In the genomic region with DNA sequence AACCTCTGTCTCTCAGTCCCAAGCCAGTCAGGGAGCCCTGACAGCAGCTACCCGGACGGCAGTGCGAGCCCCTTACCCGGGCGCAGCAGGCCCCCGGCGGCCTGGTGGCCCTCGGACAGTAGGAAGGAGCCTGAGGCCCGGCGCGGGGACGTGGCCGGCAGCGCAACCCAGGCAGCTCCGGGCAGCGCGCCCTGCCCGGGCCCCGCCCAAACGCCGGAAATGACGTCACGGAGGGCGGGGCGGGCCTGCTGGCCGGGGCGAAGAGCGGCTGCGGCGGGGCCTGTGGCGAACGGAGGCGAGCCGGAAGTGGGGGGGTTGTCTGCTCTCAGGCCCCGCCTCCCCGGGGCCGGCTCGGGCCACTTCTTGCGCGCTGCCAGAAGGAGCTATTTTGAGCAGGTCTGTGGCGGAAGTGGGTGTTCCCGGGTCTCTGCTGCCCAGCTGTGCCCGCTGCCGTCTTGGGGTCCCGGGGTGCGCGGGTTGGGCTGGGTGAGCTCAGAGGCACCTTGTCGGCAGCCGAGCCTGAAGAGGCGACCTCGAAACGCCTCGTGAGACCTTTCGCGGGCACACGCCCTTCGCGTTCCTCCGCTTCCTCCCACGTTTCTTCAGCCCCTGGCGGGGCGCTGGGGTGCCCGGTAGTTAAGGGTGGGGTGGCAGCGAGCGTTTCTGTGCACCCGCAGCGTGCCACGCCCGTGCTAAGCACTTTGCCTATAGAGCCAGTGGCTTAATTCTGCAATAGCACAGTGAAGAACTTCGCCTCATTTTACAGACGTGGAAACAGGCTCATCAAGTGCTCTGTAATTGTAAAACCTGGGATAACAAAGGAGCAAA, we compare ENCODE assay signal across 8 cellular contexts. TPM values are rescaled to one million over a fixed set of nuclear protein-coding genes. Genes with fewer than 3 reads are reported as not detected.
DNase-seq lines count a peak whose midpoint lies in the region; ATAC-seq and TF ChIP-seq lines count a peak whose summit lies in the region.

A gene (minus strand): TSS at position 193 of the 828 bp plus-strand sequence. CDS start 8,206 bp downstream, outside the sequence.

- peaks cover 6% of the 10 kb centered on the region; the same call in 1 of the 2 replicates for H3F3A ChIP-seq in GM23338 (replicated peaks; ENCODE audit: low read depth)

- H3K9me3 Mint-ChIP-seq in GM23338: no peaks in the 10 kb centered on the region
- no peaks in the 10 kb centered on the region for H3K9me3 Mint-ChIP-seq in activated T-helper 1 cell treated with anti-CD3 and anti-CD28 coated beads, Interleukin-12 subunit alpha, Interleukin-12 subunit beta, Interleukin-2, Interleukin-4 antibody, amounts not matched to agents 30 ng/mL and 10 ng/mL and 1 ng/mL, durations not matched to agents 14 hours and 24 hours and 36 hours
- peaks cover 0 to 4% (median 0%) of the 10 kb centered on the region in 11 donors for H3K9me3 Mint-ChIP-seq in naive thymus-derived CD4-positive, alpha-beta T cell
- H3K9me3 Mint-ChIP-seq in stimulated activated memory B cell treated with anti-CD40 and anti-IgM and Interleukin-4, amounts not matched to agents 10 μg/mL and 1 μg/mL and 100 μg/mL, for 72 hours: peaks cover 4% of the 10 kb centered on the region

- H3K27ac ChIP-seq in DND-41 (ENCODE audit: low read length) (peak within 1 kb of the TSS; percentile 94), GM23338 (ENCODE audit: low read depth) (peak within 1 kb of the TSS; percentile 90)
- H3K27ac ChIP-seq in naive thymus-derived CD4-positive, alpha-beta T cell (ENCODE audit: low read depth, low read length): peak within 1 kb of the TSS; percentile 94

- H3K4me1 Mint-ChIP-seq in GM23338: peaks cover 13% of the 10 kb centered on the region
- peaks cover 23% of the 10 kb centered on the region for H3K4me1 Mint-ChIP-seq in activated T-helper 1 cell treated with anti-CD3 and anti-CD28 coated beads, Interleukin-12 subunit alpha, Interleukin-12 subunit beta, Interleukin-2, Interleukin-4 antibody, amounts not matched to agents 30 ng/mL and 10 ng/mL and 1 ng/mL, durations not matched to agents 14 hours and 24 hours and 36 hours (ENCODE audit: low read depth)
- H3K4me1 Mint-ChIP-seq in naive thymus-derived CD4-positive, alpha-beta T cell: peaks cover 23 to 50% (median 44%) of the 10 kb centered on the region in 7 donors
- H3K4me1 Mint-ChIP-seq in stimulated activated memory B cell treated with anti-CD40 and anti-IgM and Interleukin-4, amounts not matched to agents 10 μg/mL and 1 μg/mL and 100 μg/mL, for 72 hours: peaks cover 64% of the 10 kb centered on the region

- H3K36me3 Mint-ChIP-seq in GM23338 (ENCODE audit: low read depth): peaks cover 13% of the 10 kb centered on the region; the same call in 2 of the 3 replicates
- peaks cover 3% of the 10 kb centered on the region for H3K36me3 Mint-ChIP-seq in activated T-helper 1 cell treated with anti-CD3 and anti-CD28 coated beads, Interleukin-12 subunit alpha, Interleukin-12 subunit beta, Interleukin-2, Interleukin-4 antibody, amounts not matched to agents 30 ng/mL and 10 ng/mL and 1 ng/mL, durations not matched to agents 14 hours and 24 hours and 36 hours (ENCODE audit: low read depth)
- peaks cover 0 to 14% (median 0%) of the 10 kb centered on the region in 5 donors for H3K36me3 Mint-ChIP-seq in naive thymus-derived CD4-positive, alpha-beta T cell
- peaks cover 23% of the 10 kb centered on the region for H3K36me3 Mint-ChIP-seq in stimulated activated memory B cell treated with anti-CD40 and anti-IgM and Interleukin-4, amounts not matched to agents 10 μg/mL and 1 μg/mL and 100 μg/mL, for 72 hours

- H3K36me3 ChIP-seq in DND-41 (ENCODE audit: insufficient read depth, low read length): peaks cover 11% of the 10 kb centered on the region
- H3K36me3 ChIP-seq in GM23338 (ENCODE audit: insufficient read depth): no peaks in the 10 kb centered on the region; the same call in 1 of the 2 replicates
- H3K36me3 ChIP-seq in naive thymus-derived CD4-positive, alpha-beta T cell (ENCODE audit: control insufficient read depth in 2 of 3, insufficient read depth in 3 of 3, low read length in 3 of 3): peaks cover 0 to 13% (median 0%) of the 10 kb centered on the region in 3 experiments

- peak within 1 kb of the TSS; percentile 99 for H3K27ac Mint-ChIP-seq in GM23338
- H3K27ac Mint-ChIP-seq in activated T-helper 1 cell treated with anti-CD3 and anti-CD28 coated beads, Interleukin-12 subunit alpha, Interleukin-12 subunit beta, Interleukin-2, Interleukin-4 antibody, amounts not matched to agents 30 ng/mL and 10 ng/mL and 1 ng/mL, durations not matched to agents 14 hours and 24 hours and 36 hours: peak within 1 kb of the TSS; percentile 93
- peak within 1 kb of the TSS; percentile 94 to 99 (median 96) for H3K27ac Mint-ChIP-seq in naive thymus-derived CD4-positive, alpha-beta T cell
- peak within 1 kb of the TSS; percentile 93 for H3K27ac Mint-ChIP-seq in stimulated activated memory B cell treated with anti-CD40 and anti-IgM and Interleukin-4, amounts not matched to agents 10 μg/mL and 1 μg/mL and 100 μg/mL, for 72 hours

- POLR2A ChIA-PET in naive thymus-derived CD4-positive, alpha-beta T cell (lab: Charles Lee): interaction anchor here (0.6 to 1.9 kb wide), 8 partner anchors 10 to 231 kb away, joined by 3 to 8 read pairs (median 4); no protein-coding TSS in a partner anchor

- intact Hi-C loops in activated T-helper 1 cell treated with anti-CD3 and anti-CD28 coated beads, Interleukin-12 subunit alpha, Interleukin-12 subunit beta, Interleukin-2, Interleukin-4 antibody, amounts not matched to agents 30 ng/mL and 10 ng/mL and 1 ng/mL, durations not matched to agents 14 hours and 24 hours and 36 hours (cut with micrococcal nuclease): loop anchor here (1.0 to 5.0 kb wide), 8 partner anchors 10 to 242 kb away; a partner anchor contains a TSS
- intact Hi-C loops in naive thymus-derived CD4-positive, alpha-beta T cell (cut with micrococcal nuclease): loop anchor here (1.0 to 10.0 kb wide), 15 partner anchors 10 to 1930 kb away; a partner anchor contains a TSS

- H3K27me3 Mint-ChIP-seq in GM23338 (ENCODE audit: insufficient read depth, low read depth, poor library complexity): peaks cover 2% of the 10 kb centered on the region
- no peaks in the 10 kb centered on the region for H3K27me3 Mint-ChIP-seq in activated T-helper 1 cell treated with anti-CD3 and anti-CD28 coated beads, Interleukin-12 subunit alpha, Interleukin-12 subunit beta, Interleukin-2, Interleukin-4 antibody, amounts not matched to agents 30 ng/mL and 10 ng/mL and 1 ng/mL, durations not matched to agents 14 hours and 24 hours and 36 hours (ENCODE audit: insufficient read depth)
- no peaks in the 10 kb centered on the region for H3K27me3 Mint-ChIP-seq in naive thymus-derived CD4-positive, alpha-beta T cell
- H3K27me3 Mint-ChIP-seq in stimulated activated memory B cell treated with anti-CD40 and anti-IgM and Interleukin-4, amounts not matched to agents 10 μg/mL and 1 μg/mL and 100 μg/mL, for 72 hours: no peaks in the 10 kb centered on the region

- CTCF ChIA-PET in naive thymus-derived CD4-positive, alpha-beta T cell (lab: Charles Lee): interaction anchor here (0.9 to 2.0 kb wide), 5 partner anchors 12 to 26 kb away, joined by 3 to 8 read pairs (median 4); no protein-coding TSS in a partner anchor

- peak within 1 kb of the TSS; percentile 95 for H3K4me2 ChIP-seq in DND-41 (ENCODE audit: insufficient read depth, low read length)
- H3K4me2 ChIP-seq in GM23338: peak within 1 kb of the TSS; percentile 93

- H4K20me1 ChIP-seq in DND-41 (ENCODE audit: insufficient read depth, low read length): peaks cover 4% of the 10 kb centered on the region
- H4K20me1 ChIP-seq in GM23338 (replicated peaks; ENCODE audit: insufficient read depth): no peaks in the 10 kb centered on the region; the same call in none of the 2 replicates

- peaks cover 32% of the 10 kb centered on the region for H3K4me1 ChIP-seq in DND-41 (ENCODE audit: insufficient read depth, low read length)
- H3K4me1 ChIP-seq in GM23338 (ENCODE audit: insufficient read depth): peaks cover 7% of the 10 kb centered on the region; the same call in 1 of the 2 replicates
- peaks cover 11 to 12% of the 10 kb centered on the region in 2 donors for H3K4me1 ChIP-seq in naive thymus-derived CD4-positive, alpha-beta T cell (ENCODE audit: control insufficient read depth in 2 of 2, insufficient read depth in 2 of 2, low read length in 2 of 2)

- TF ChIP-seq CTCF in DND-41 (IDR thresholded peaks at IDR 0.05; ENCODE audit: borderline replicate concordance, extremely low read depth, low read length, poor library complexity, severe bottlenecking): no peak
- no peak for TF ChIP-seq CTCF in GM23338 (conservative IDR thresholded peaks at IDR 0.05; ENCODE audit: low read depth in 2 of 2)

- H3K9me2 ChIP-seq in GM23338 (ENCODE audit: insufficient read depth): no peaks in the 10 kb centered on the region

- H3K9me3 ChIP-seq in DND-41 (ENCODE audit: insufficient read depth, low read length, severe bottlenecking): no peaks in the 10 kb centered on the region
- no peaks in the 10 kb centered on the region for H3K9me3 ChIP-seq in naive thymus-derived CD4-positive, alpha-beta T cell (ENCODE audit: control insufficient read depth in 2 of 3, low read length in 3 of 3)

- peak within 1 kb of the TSS; percentile 99 for H3K4me3 Mint-ChIP-seq in GM23338
- peak within 1 kb of the TSS; percentile 96 for H3K4me3 Mint-ChIP-seq in activated T-helper 1 cell treated with anti-CD3 and anti-CD28 coated beads, Interleukin-12 subunit alpha, Interleukin-12 subunit beta, Interleukin-2, Interleukin-4 antibody, amounts not matched to agents 30 ng/mL and 10 ng/mL and 1 ng/mL, durations not matched to agents 14 hours and 24 hours and 36 hours
- H3K4me3 Mint-ChIP-seq in naive thymus-derived CD4-positive, alpha-beta T cell: peak within 1 kb of the TSS; percentile 88 to 99 (median 94)
- H3K4me3 Mint-ChIP-seq in stimulated activated memory B cell treated with anti-CD40 and anti-IgM and Interleukin-4, amounts not matched to agents 10 μg/mL and 1 μg/mL and 100 μg/mL, for 72 hours: peak within 1 kb of the TSS; percentile 93

- peak; percentile 93 for DNase-seq in DND-41
- DNase-seq in GM23338 (ENCODE audit: low spot score): peak; percentile 97
- DNase-seq in LHCN-M2 (ENCODE audit: low read depth): peak; percentile 88
- peak; percentile 94 for DNase-seq in RPMI7951 (ENCODE audit: low read depth)
- DNase-seq in activated T-helper 1 cell treated with anti-CD3 and anti-CD28 coated beads, Interleukin-12 subunit alpha, Interleukin-12 subunit beta, Interleukin-2, Interleukin-4 antibody, amounts not matched to agents 30 ng/mL and 10 ng/mL and 1 ng/mL, durations not matched to agents 14 hours and 24 hours and 36 hours (ENCODE audit: low spot score): peak; percentile 93
- peak; percentile 95 for DNase-seq in fibroblast of gingiva (ENCODE audit: low read depth)
- DNase-seq in naive thymus-derived CD4-positive, alpha-beta T cell: peak; percentile 87 to 98 (median 90)

- peak within 1 kb of the TSS; percentile 95 for H3K9ac ChIP-seq in DND-41 (ENCODE audit: low read depth, low read length)

- ATAC-seq in DND-41 (ENCODE audit: insufficient read depth, low read depth): peak; percentile 92
- peak; percentile 92 for ATAC-seq in GM23338
- peak; percentile 94 for ATAC-seq in naive thymus-derived CD4-positive, alpha-beta T cell
- ATAC-seq in stimulated activated memory B cell treated with anti-CD40 and anti-IgM and Interleukin-4, amounts not matched to agents 10 μg/mL and 1 μg/mL and 100 μg/mL, for 72 hours: peak; percentile 91

- H3K27me3 ChIP-seq in DND-41 (ENCODE audit: insufficient read depth, low read length, poor library complexity) (no peaks in the 10 kb centered on the region), GM23338 (ENCODE audit: insufficient read depth) (no peaks in the 10 kb centered on the region)
- no peaks in the 10 kb centered on the region for H3K27me3 ChIP-seq in naive thymus-derived CD4-positive, alpha-beta T cell (ENCODE audit: control insufficient read depth in 2 of 2, insufficient read depth in 2 of 2, low read length in 2 of 2)

- peaks cover 9% of the 10 kb centered on the region for H3K79me2 ChIP-seq in DND-41 (ENCODE audit: insufficient read depth, low read length)
- peaks cover 30% of the 10 kb centered on the region for H3K79me2 ChIP-seq in GM23338 (replicated peaks; ENCODE audit: insufficient read depth)

- H3K4me3 ChIP-seq in DND-41 (ENCODE audit: low read depth in 1 of 2, low read length in 2 of 2) (peak within 1 kb of the TSS; percentile 76 to 98), GM23338 (peak within 1 kb of the TSS; percentile 96)
- H3K4me3 ChIP-seq in naive thymus-derived CD4-positive, alpha-beta T cell (ENCODE audit: low read length): peak within 1 kb of the TSS; percentile 77

- H2AFZ ChIP-seq in DND-41 (ENCODE audit: low read depth, low read length) (peak within 1 kb of the TSS; percentile 100), GM23338 (peak within 1 kb of the TSS; percentile 89)

RNA-seq across cellular contexts. Expression of the gene that starts here (rescaled TPM):
- total RNA-seq in GM23338 (2014; rRNA removed; shearing (Covaris generic)): 45.2 and 57.5 TPM in 2 replicates
- 49.8 and 50.7 TPM in 2 replicates for polyA plus RNA-seq in GM23338 (2016; fragmentation: Nextera tagmentation; extraction: Ambion mirVana)
- 58.2 and 66.7 TPM in 2 replicates for total RNA-seq in LHCN-M2 (2014; rRNA removed)
- 63.7 TPM for polyA plus RNA-seq in LHCN-M2 (2012)
- 60.3 and 69.1 TPM in 2 replicates for total RNA-seq in RPMI7951 (2014; rRNA removed; shearing (Covaris generic))
- 33.9 and 39.7 TPM in 2 replicates for total RNA-seq in activated T-helper 1 cell treated with anti-CD3 and anti-CD28 coated beads, Interleukin-12 subunit alpha, Interleukin-12 subunit beta, Interleukin-2, Interleukin-4 antibody, amounts not matched to agents 30 ng/mL and 10 ng/mL and 1 ng/mL, durations not matched to agents 14 hours and 24 hours and 36 hours
- total RNA-seq in naive thymus-derived CD4-positive, alpha-beta T cell: 10 to 100 TPM in 4 of 5 experiments, 1 to 10 TPM in 1; 9.5 to 20.0 (median 15.4) TPM
- 10 to 100 TPM in 1 of 2 donors, 1 to 10 TPM in 1; 5.7 to 11.5 TPM for polyA plus RNA-seq in naive thymus-derived CD4-positive, alpha-beta T cell

Comparison
In these comparisons a context has a peak if more than half of its experiments do, and no peak if none do; other contexts are left out.
1. Peak in every context shown above with its lines: DNase-seq, ATAC-seq, H3K4me3 ChIP-seq and H3K27ac ChIP-seq.